ENCODE assay signal across 10 cellular contexts in genomic region chr7:156616269-156617202, GRCh38. TPM values are rescaled to one million over a fixed set of nuclear protein-coding genes. Genes with fewer than 3 reads are reported as not detected.
DNase-seq lines count a peak whose midpoint lies in the region; ATAC-seq and TF ChIP-seq lines count a peak whose summit lies in the region.
"Had no signal": no experiment of that assay in that cellular context is flagged by ENCODE, and none has a peak within 500 bp of the region (broad histone marks: within the 10 kb centered on the region; RNA-seq: fewer than 3 reads in every experiment).

No MANE protein-coding gene starts in this region.

- 16% methylated on average over 49 of the region's 92 CpGs for WGBS in suprapubic skin

- peak; percentile 40 to 51 for ATAC-seq in activated T-cell treated with anti-CD3 and anti-CD28 coated beads, Interleukin-2, amount 50 U/mL, for 4 hours
- peak; percentile 34 for ATAC-seq in memory B cell (ENCODE audit: low read depth)

- H3K27ac Mint-ChIP-seq in memory B cell, result no peak overlapping the region

- peaks cover 34% of the 10 kb centered on the region for H3K27me3 ChIP-seq in suprapubic skin

- peaks cover 10% of the 10 kb centered on the region for H3K9me3 Mint-ChIP-seq in activated T-cell treated with anti-CD3 and anti-CD28 coated beads, Interleukin-2, amount 50 U/mL, for 4 hours
- peaks cover 5% of the 10 kb centered on the region for H3K9me3 Mint-ChIP-seq in memory B cell

- peaks cover 22% of the 10 kb centered on the region for H3K4me1 Mint-ChIP-seq in activated T-cell treated with anti-CD3 and anti-CD28 coated beads, Interleukin-2, amount 50 U/mL, for 4 hours (ENCODE audit: low read depth)
- peaks cover 6% of the 10 kb centered on the region for H3K4me1 Mint-ChIP-seq in memory B cell

- peaks cover 42% of the 10 kb centered on the region for H3K27me3 Mint-ChIP-seq in activated T-cell treated with anti-CD3 and anti-CD28 coated beads, Interleukin-2, amount 50 U/mL, for 4 hours (ENCODE audit: low read depth)
- H3K27me3 Mint-ChIP-seq in memory B cell, result peaks cover 29% of the 10 kb centered on the region

- no peak for TF ChIP-seq POLR2A in suprapubic skin (IDR thresholded peaks at IDR 0.05)

- peak overlapping the region; percentile 39 for H3K4me3 ChIP-seq in suprapubic skin

- peak overlapping the region; percentile 22 for H3K4me3 Mint-ChIP-seq in activated T-cell treated with anti-CD3 and anti-CD28 coated beads, Interleukin-2, amount 50 U/mL, for 4 hours
- peak overlapping the region; percentile 63 for H3K4me3 Mint-ChIP-seq in memory B cell

- no peak for TF ChIP-seq CTCF in suprapubic skin (IDR thresholded peaks at IDR 0.05)

- TF ChIP-seq EP300 in suprapubic skin (IDR thresholded peaks at IDR 0.05), result no peak

- H3K4me1 ChIP-seq in suprapubic skin, result no peaks in the 10 kb centered on the region

- no peaks in the 10 kb centered on the region for H3K36me3 ChIP-seq in suprapubic skin

- no peak overlapping the region for H3K27ac ChIP-seq in suprapubic skin

- H3K36me3 Mint-ChIP-seq in activated T-cell treated with anti-CD3 and anti-CD28 coated beads, Interleukin-2, amount 50 U/mL, for 4 hours (ENCODE audit: insufficient read depth), result no peaks in the 10 kb centered on the region
- peaks cover 10% of the 10 kb centered on the region for H3K36me3 Mint-ChIP-seq in memory B cell

- DNase-seq in activated T-cell treated with anti-CD3 and anti-CD28 coated beads, Interleukin-2, amount 50 U/mL, for 4 hours, result no peak
- DNase-seq in activated T-cell treated with anti-CD3 and anti-CD28 coated beads, Interleukin-2, amount 50 U/mL, for 1 hour, result no peak
- peak; percentile 39 for DNase-seq in dermis blood vessel endothelial cell
- DNase-seq in memory B cell (ENCODE audit: low spot score in 2 of 2), result no peak
- no peak for DNase-seq in suprapubic skin (ENCODE audit: low spot score in 2 of 2)
- DNase-seq in NCI-H1417 treated with DMSO at 0.1 percent for 48 hours (lab: John Stamatoyannopoulos, UW), result no peak
- DNase-seq in NK-92 (lab: John Stamatoyannopoulos, UW; ENCODE audit: unreplicated experiment), result no peak
- no peak for DNase-seq in NCI-H526 treated with DMSO at 0.1 percent for 48 hours (lab: John Stamatoyannopoulos, UW)
- DNase-seq: AML-193, NCI-H2081 had no signal

- H3K9me3 ChIP-seq in suprapubic skin, result no peaks in the 10 kb centered on the region

RNA-seq across cellular contexts. Expression of gene RNF32, which starts 24.0 kb away (rescaled TPM):
- under 1 TPM; 0.13 to 0.43 (median 0.24) TPM for total RNA-seq in activated T-cell treated with anti-CD3 and anti-CD28 coated beads, Interleukin-2, amount 50 U/mL, for 4 hours
- total RNA-seq in dermis blood vessel endothelial cell (0.23 and 1.4 TPM in 2 replicates), suprapubic skin (under 1 TPM in 2 of 4 donors, not detected in 2; 0.29 to 0.32 TPM)
